ENCODE assay signal across 29 cellular contexts in genomic region chr1:177243773-177244172, GRCh38.
"Had no signal": no experiment of that assay in that cellular context is flagged by ENCODE, and none has a peak within 500 bp of the region (broad histone marks: within the 10 kb centered on the region; RNA-seq: fewer than 3 reads in every experiment).

No MANE protein-coding gene starts in this region.

- FAIRE-seq: colon, endometrium, endothelial cell of umbilical vein, frontal cortex had no signal

- H3K27me3 ChIP-seq: colonic mucosa, dorsolateral prefrontal cortex, esophagus muscularis mucosa, esophagus squamous epithelium, foreskin keratinocyte, gastrocnemius medialis, gastroesophageal sphincter, heart left ventricle had no signal

- ATAC-seq: effector memory CD8-positive, alpha-beta T cell; esophagus mucosa; foreskin keratinocyte; gastrocnemius medialis; gastroesophageal sphincter; heart left ventricle; heart right ventricle had no signal

- H3K4me3 ChIP-seq: colonic mucosa, coronary artery, dorsolateral prefrontal cortex, esophagus muscularis mucosa, esophagus squamous epithelium, gastrocnemius medialis, gastroesophageal sphincter, heart left ventricle, heart right ventricle had no signal

- H3K9me3 Mint-ChIP-seq: endodermal cell had no signal

- H3K27ac Mint-ChIP-seq: dendritic cell treated with granulocyte-macrophage colony-stimulating factor and Interleukin-4, amounts not matched to agents 40 ng/mL and 50 ng/mL, for 4 days; effector memory CD8-positive, alpha-beta T cell; endodermal cell had no signal

- H3K27me3 Mint-ChIP-seq: dendritic cell treated with granulocyte-macrophage colony-stimulating factor and Interleukin-4, amounts not matched to agents 40 ng/mL and 50 ng/mL, for 4 days; effector memory CD8-positive, alpha-beta T cell had no signal

- H3K36me3 ChIP-seq: colonic mucosa, esophagus muscularis mucosa, esophagus squamous epithelium, gastrocnemius medialis, gastroesophageal sphincter, heart left ventricle, heart right ventricle had no signal

- H3K4me3 Mint-ChIP-seq: dendritic cell treated with granulocyte-macrophage colony-stimulating factor and Interleukin-4, amounts not matched to agents 40 ng/mL and 50 ng/mL, for 4 days; effector memory CD8-positive, alpha-beta T cell; endodermal cell had no signal

- H3K27ac ChIP-seq: colonic mucosa, coronary artery, epithelial cell of prostate, esophagus muscularis mucosa, esophagus squamous epithelium, foreskin keratinocyte, gastrocnemius medialis, gastroesophageal sphincter, heart left ventricle, heart right ventricle had no signal

- H3K4me1 ChIP-seq: colonic mucosa, esophagus squamous epithelium, foreskin keratinocyte, gastrocnemius medialis, heart left ventricle, heart right ventricle had no signal

- H3K9me3 ChIP-seq: colonic mucosa, esophagus muscularis mucosa, esophagus squamous epithelium, gastrocnemius medialis, gastroesophageal sphincter, heart left ventricle, heart right ventricle had no signal

- DNase-seq: colonic mucosa; cortex of kidney; dermis blood vessel endothelial cell; dorsolateral prefrontal cortex; effector CD4-positive, alpha-beta T cell; effector CD8-positive, alpha-beta T cell; effector memory CD4-positive, alpha-beta T cell; effector memory CD8-positive, alpha-beta T cell; endodermal cell; erythroblast; esophagus squamous epithelium; foreskin fibroblast; foreskin keratinocyte; foreskin melanocyte; gastrocnemius medialis; glutamatergic neuron; head of caudate nucleus; heart left ventricle; heart right ventricle had no signal
